Comparison of ENCODE assay signal across 8 cellular contexts in genomic region chr15:40928351-40928974, GRCh38. TPM values are rescaled to one million over a fixed set of nuclear protein-coding genes. Genes with fewer than 3 reads are reported as not detected.
DNase-seq lines count a peak whose midpoint lies in the region; ATAC-seq and TF ChIP-seq lines count a peak whose summit lies in the region.

No MANE protein-coding gene starts in this region.

- H3K27ac ChIP-seq in lower lobe of right lung: peak overlapping the region; percentile 31
- H3K27ac ChIP-seq in aorta (ENCODE audit: low read depth in 1 of 2, low read length in 2 of 2): no peak overlapping the region

- intact Hi-C loops in lower lobe of right lung (cut with DNase I): no loop called here
- intact Hi-C loops in aorta (cut with DNase I): no loop called here

- H3K4me3 ChIP-seq in astrocyte of the cerebellum (ENCODE audit: low read depth, low read length) (peak overlapping the region; percentile 30), lower lobe of right lung (peak overlapping the region; percentile 64), aorta (ENCODE audit: low read length in 2 of 2) (peak overlapping the region; percentile 5 to 20)

- WGBS in aorta, 2 donors: 0 to 1% methylated on average over 29 to 34 of the region's 34 CpGs

- TF ChIP-seq CTCF in astrocyte of the cerebellum (IDR thresholded peaks at IDR 0.05; ENCODE audit: low read depth, low read length, missing control alignments) (no peak), lower lobe of right lung (IDR thresholded peaks at IDR 0.05) (no peak)

- H3K4me1 ChIP-seq in lower lobe of right lung: peaks cover 81% of the 10 kb centered on the region
- H3K4me1 ChIP-seq in aorta (ENCODE audit: control insufficient read depth in 1 of 2, insufficient read depth in 2 of 2, low read length in 2 of 2): no peaks in the 10 kb centered on the region

- peak; percentile 3 to 36 for ATAC-seq in lower lobe of right lung
- ATAC-seq in aorta (ENCODE audit: low FRiP score): no peak
- ATAC-seq in HG03521 (IDR thresholded peaks at IDR 0.05; ENCODE audit: unreplicated experiment): no peak

- no peaks in the 10 kb centered on the region for H3K9me3 ChIP-seq in lower lobe of right lung
- no peaks in the 10 kb centered on the region for H3K9me3 ChIP-seq in aorta (ENCODE audit: control insufficient read depth, low read length)

- H3K36me3 ChIP-seq in lower lobe of right lung (no peaks in the 10 kb centered on the region), aorta (ENCODE audit: control insufficient read depth in 1 of 2, insufficient read depth in 2 of 2, low read length in 1 of 2) (no peaks in the 10 kb centered on the region)

- peak; percentile 62 for DNase-seq in DMS79 treated with DMSO at 0.1 percent for 48 hours (lab: John Stamatoyannopoulos, UW)
- DNase-seq in NCI-H146 treated with DMSO at 0.1 percent for 48 hours (lab: John Stamatoyannopoulos, UW; ENCODE audit: unreplicated experiment): peak; percentile 78
- DNase-seq in astrocyte of the cerebellum (ENCODE audit: low read depth): no peak
- DNase-seq in lower lobe of right lung: no peak
- no peak for DNase-seq in aorta
- DNase-seq in NOMO-1 (lab: John Stamatoyannopoulos, UW; ENCODE audit: unreplicated experiment in 2 of 2): no peak
- DNase-seq in UCSD-AML1 (lab: John Stamatoyannopoulos, UW; ENCODE audit: unreplicated experiment): no peak

- H3K27me3 ChIP-seq in lower lobe of right lung (ENCODE audit: low read depth) (peaks cover 69% of the 10 kb centered on the region), aorta (ENCODE audit: control insufficient read depth in 1 of 2, insufficient read depth in 2 of 2, low read length in 1 of 2) (no peaks in the 10 kb centered on the region)

- in situ Hi-C loops in astrocyte of the cerebellum (cut with HindIII; ENCODE audit: low sequenced_read_pairs): no loop called here

RNA-seq across cellular contexts. Expression of gene DLL4, which starts 0.7 kb away (rescaled TPM):
- total RNA-seq in lower lobe of right lung (21.3 TPM), aorta (10 to 100 TPM in 1 of 2 donors, 1 to 10 TPM in 1; 9.7 to 28.4 TPM)
- under 1 TPM; 0.20 to 0.38 TPM for polyA plus RNA-seq in aorta

RNA-seq across cellular contexts. Expression of gene CHAC1, which starts 24.8 kb away (rescaled TPM):
- 1.8 TPM for total RNA-seq in lower lobe of right lung
- 1 to 10 TPM; 2.1 to 5.3 TPM for total RNA-seq in aorta
- 1 to 10 TPM; 1.2 to 4.5 TPM for polyA plus RNA-seq in aorta

RNA-seq across cellular contexts. Expression of gene VPS18, which starts 34.2 kb away (rescaled TPM):
- total RNA-seq in lower lobe of right lung (24.0 TPM), aorta (10 to 100 TPM; 18.6 to 22.5 TPM)
- polyA plus RNA-seq in aorta: 10 to 100 TPM in 1 of 2 donors, 1 to 10 TPM in 1; 5.5 to 10.3 TPM

RNA-seq across cellular contexts. Expression of gene RHOV, which starts 54.4 kb away (rescaled TPM):
- total RNA-seq in lower lobe of right lung: 1.5 TPM
- under 1 TPM; 0.19 to 0.30 TPM for total RNA-seq in aorta
- under 1 TPM in 1 of 2 donors, not detected in 1; 0.15 TPM for polyA plus RNA-seq in aorta

Comparison
In these comparisons a context has a peak if more than half of its experiments do, and no peak if none do; other contexts are left out.
1. DNase-seq: peak in DMS79 treated with DMSO at 0.1 percent for 48 hours (single experiment) and NCI-H146 treated with DMSO at 0.1 percent for 48 hours (single experiment); none in astrocyte of the cerebellum (single experiment), lower lobe of right lung (single experiment), aorta (0 of 2), NOMO-1 (0 of 2) and UCSD-AML1 (single experiment).
2. H3K4me3 ChIP-seq: peak in every context shown above with its lines; median percentile 64 in lower lobe of right lung; 30 in astrocyte of the cerebellum; 12 in aorta.
3. ATAC-seq: peak in lower lobe of right lung (2 of 2); none in aorta (single experiment) and HG03521 (single experiment).